19 cellular contexts compared by ENCODE assay signal in the genomic region with DNA sequence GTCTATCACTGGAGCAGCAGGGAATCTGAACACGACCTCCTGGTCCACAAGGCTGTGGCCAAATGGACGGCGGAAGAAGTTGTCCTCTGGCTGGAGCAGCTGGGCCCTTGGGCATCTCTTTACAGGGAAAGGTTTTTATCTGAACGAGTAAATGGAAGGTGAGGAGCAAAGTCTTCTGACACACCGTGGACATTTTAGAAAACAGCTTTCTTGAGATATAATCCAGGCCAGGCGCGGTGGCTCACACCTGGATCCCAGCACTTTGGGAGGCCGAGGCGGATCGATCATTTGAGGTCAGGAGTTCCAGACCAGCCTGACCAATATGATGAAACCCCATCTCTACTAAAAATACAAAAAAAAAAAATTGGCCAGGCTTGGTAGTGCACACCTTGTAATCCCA. TPM values are rescaled to one million over a fixed set of nuclear protein-coding genes. Genes with fewer than 3 reads are reported as not detected.
"Had no signal": no experiment of that assay in that cellular context is flagged by ENCODE, and none has a peak within 500 bp of the region (broad histone marks: within the 10 kb centered on the region; RNA-seq: fewer than 3 reads in every experiment).

No MANE protein-coding gene starts in this region.

- H3K4me3 Mint-ChIP-seq: activated CD4-positive, alpha-beta T cell treated with anti-CD3 and anti-CD28 coated beads, Interleukin-2, amount 10 ng/mL, durations not matched to agents 7 days and 5 days; activated naive CD4-positive, alpha-beta T cell treated with anti-CD3 and anti-CD28 coated beads, Interleukin-2, amount 10 ng/mL, durations not matched to agents 7 days and 5 days; central memory CD8-positive, alpha-beta T cell; immature natural killer cell; nephron had no signal

- H3K4me3 ChIP-seq: body of pancreas, coronary artery, SK-N-MC, stomach, testis had no signal

- H3K27ac Mint-ChIP-seq: activated CD4-positive, alpha-beta T cell treated with anti-CD3 and anti-CD28 coated beads, Interleukin-2, amount 10 ng/mL, durations not matched to agents 7 days and 5 days; nephron had no signal

- H3K27me3 Mint-ChIP-seq: activated CD4-positive, alpha-beta T cell treated with anti-CD3 and anti-CD28 coated beads, Interleukin-2, amount 10 ng/mL, durations not matched to agents 7 days and 5 days; activated naive CD4-positive, alpha-beta T cell treated with anti-CD3 and anti-CD28 coated beads, Interleukin-2, amount 10 ng/mL, durations not matched to agents 7 days and 5 days; central memory CD8-positive, alpha-beta T cell had no signal

- H3K27me3 ChIP-seq: body of pancreas, stomach, testis had no signal

- H3K9me3 Mint-ChIP-seq: activated CD4-positive, alpha-beta T cell treated with anti-CD3 and anti-CD28 coated beads, Interleukin-2, amount 10 ng/mL, durations not matched to agents 7 days and 5 days; activated naive CD4-positive, alpha-beta T cell treated with anti-CD3 and anti-CD28 coated beads, Interleukin-2, amount 10 ng/mL, durations not matched to agents 7 days and 5 days; central memory CD8-positive, alpha-beta T cell; immature natural killer cell; nephron had no signal

- H3K4me1 Mint-ChIP-seq: activated CD4-positive, alpha-beta T cell treated with anti-CD3 and anti-CD28 coated beads, Interleukin-2, amount 10 ng/mL, durations not matched to agents 7 days and 5 days; central memory CD8-positive, alpha-beta T cell; nephron had no signal

- DNase-seq: activated CD4-positive, alpha-beta T cell treated with anti-CD3 and anti-CD28 coated beads, Interleukin-2, amount 10 ng/mL, durations not matched to agents 7 days and 5 days; activated naive CD4-positive, alpha-beta T cell treated with anti-CD3 and anti-CD28 coated beads, Interleukin-2, amount 10 ng/mL, durations not matched to agents 7 days and 5 days; amygdala; body of pancreas; foreskin melanocyte; immature natural killer cell; nucleus accumbens; stimulated activated CD4-positive, alpha-beta T cell treated with anti-CD3 and anti-CD28 coated beads, Interleukin-4, amount 100 ng/mL, for 4 hours; stimulated activated CD8-positive, alpha-beta memory T cell treated with anti-CD3 and anti-CD28 coated beads, Interleukin-4, amount 100 ng/mL, for 48 hours; stomach; T-helper 9 cell; testis had no signal

- H3K4me1 ChIP-seq: body of pancreas, stomach, testis had no signal

- H3K27ac ChIP-seq: body of pancreas, coronary artery, SK-N-MC, stomach, testis had no signal

- H3K9me3 ChIP-seq: body of pancreas, stomach, testis had no signal

RNA-seq across cellular contexts. Expression of a gene that starts 44.3 kb away (rescaled TPM):
- total RNA-seq: activated CD4-positive, alpha-beta T cell treated with anti-CD3 and anti-CD28 coated beads, Interleukin-2, amount 10 ng/mL, durations not matched to agents 7 days and 5 days; endothelial cell of umbilical vein; liver; skeletal muscle tissue had no signal
- polyA plus RNA-seq: immature natural killer cell, liver had no signal

RNA-seq across cellular contexts. Expression of a gene that starts 53.4 kb away (rescaled TPM):
- total RNA-seq: body of pancreas had no signal
- polyA plus RNA-seq: immature natural killer cell had no signal
